Comparison of ENCODE assay signal across 14 cellular contexts in the genomic region with DNA sequence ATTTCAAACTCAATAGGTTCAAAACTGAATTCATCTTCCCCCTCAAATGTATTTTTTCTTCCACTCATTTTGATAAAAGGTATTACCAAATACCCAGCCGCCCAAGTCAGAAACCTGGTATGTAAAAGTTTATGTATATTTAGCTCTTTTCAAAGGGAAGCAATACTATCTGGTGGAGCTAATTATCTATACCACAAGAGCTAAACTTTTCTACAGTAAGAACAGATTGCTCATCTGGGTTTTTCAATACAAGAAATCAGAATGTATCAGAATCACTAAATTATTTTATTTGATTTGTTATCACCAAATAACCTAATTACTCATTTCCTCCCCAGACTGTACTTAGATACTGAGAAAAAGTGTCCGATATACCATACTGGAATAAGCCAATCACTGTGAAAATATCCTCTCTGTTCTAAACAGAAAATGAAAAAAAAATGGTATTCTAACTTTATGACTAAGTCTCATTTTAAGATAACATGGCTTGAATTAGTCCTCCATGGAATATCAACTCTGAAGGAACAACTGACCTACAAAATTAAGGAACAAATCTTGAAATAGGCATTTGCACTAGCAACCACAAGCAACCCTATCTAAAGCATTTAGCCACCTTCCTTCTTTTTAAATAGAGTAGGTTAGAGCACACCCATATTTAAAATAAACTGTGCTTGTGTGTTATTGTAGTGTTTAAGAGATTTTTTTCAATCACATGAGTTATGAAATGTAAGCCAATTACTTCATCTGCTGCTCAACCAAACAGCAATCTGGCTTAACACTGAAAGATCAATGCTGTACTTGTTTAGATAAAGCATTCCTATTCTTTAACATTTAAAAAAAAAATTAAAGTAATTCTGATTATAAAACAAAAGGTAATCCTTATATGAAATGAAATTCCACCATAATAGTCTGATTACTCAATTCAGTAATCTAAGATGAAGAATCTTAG.
"Had no signal": no experiment of that assay in that cellular context is flagged by ENCODE, and none has a peak within 500 bp of the region (broad histone marks: within the 10 kb centered on the region; RNA-seq: fewer than 3 reads in every experiment).

No MANE protein-coding gene starts in this region.

- H3K9me3 ChIP-seq: adrenal gland, testis, upper lobe of right lung had no signal

- DNase-seq: activated CD4-positive, alpha-beta T cell treated with anti-CD3 and anti-CD28 coated beads, Interleukin-2, amount 10 ng/mL, durations not matched to agents 7 days and 5 days; activated naive CD4-positive, alpha-beta T cell treated with Interleukin-2 at 50 U/mL for 16 hours; adrenal gland; left ventricle myocardium superior; nephron progenitor cell; stimulated activated CD4-positive, alpha-beta T cell treated with anti-CD3 and anti-CD28 coated beads, Interleukin-4, amount 100 ng/mL, for 1 hour; stimulated activated CD8-positive, alpha-beta memory T cell treated with anti-CD3 and anti-CD28 coated beads, Interleukin-4, amount 100 ng/mL, for 48 hours; stimulated activated naive CD8-positive, alpha-beta T cell treated with anti-CD3 and anti-CD28 coated beads, Interleukin-15, amount 100 ng/mL, for 72 hours; T-helper 17 cell; testis; upper lobe of right lung had no signal

- H2AFZ ChIP-seq: hepatocyte had no signal

- H3K9me3 Mint-ChIP-seq: activated CD4-positive, alpha-beta T cell treated with anti-CD3 and anti-CD28 coated beads, Interleukin-2, amount 10 ng/mL, durations not matched to agents 7 days and 5 days; nephron progenitor cell; stimulated activated naive CD8-positive, alpha-beta T cell treated with anti-CD3 and anti-CD28 coated beads, Interleukin-15, amount 100 ng/mL, for 72 hours; WTC11 had no signal

- H3K4me3 Mint-ChIP-seq: activated CD4-positive, alpha-beta T cell treated with anti-CD3 and anti-CD28 coated beads, Interleukin-2, amount 10 ng/mL, durations not matched to agents 7 days and 5 days; nephron progenitor cell; stimulated activated naive CD8-positive, alpha-beta T cell treated with anti-CD3 and anti-CD28 coated beads, Interleukin-15, amount 100 ng/mL, for 72 hours; T-helper 17 cell; WTC11 had no signal

- H3K27ac Mint-ChIP-seq: activated CD4-positive, alpha-beta T cell treated with anti-CD3 and anti-CD28 coated beads, Interleukin-2, amount 10 ng/mL, durations not matched to agents 7 days and 5 days; stimulated activated naive CD8-positive, alpha-beta T cell treated with anti-CD3 and anti-CD28 coated beads, Interleukin-15, amount 100 ng/mL, for 72 hours; T-helper 17 cell; WTC11 had no signal

- H3K27ac ChIP-seq: hepatocyte, testis, upper lobe of right lung had no signal

- H3K4me3 ChIP-seq: adrenal gland, hepatocyte, testis, upper lobe of right lung had no signal

- H3K27me3 ChIP-seq: adrenal gland, hepatocyte, testis, upper lobe of right lung had no signal

- H3K27me3 Mint-ChIP-seq: activated CD4-positive, alpha-beta T cell treated with anti-CD3 and anti-CD28 coated beads, Interleukin-2, amount 10 ng/mL, durations not matched to agents 7 days and 5 days; stimulated activated naive CD8-positive, alpha-beta T cell treated with anti-CD3 and anti-CD28 coated beads, Interleukin-15, amount 100 ng/mL, for 72 hours; T-helper 17 cell had no signal

- H3K4me1 ChIP-seq: testis, upper lobe of right lung had no signal

- ATAC-seq: left ventricle myocardium superior; SK-N-SH treated with all-trans-retinoic acid at 6 μM for 48 hours; stimulated activated naive CD8-positive, alpha-beta T cell treated with anti-CD3 and anti-CD28 coated beads, Interleukin-15, amount 100 ng/mL, for 72 hours; T-helper 17 cell; upper lobe of right lung; WTC11 had no signal

- H3K4me1 Mint-ChIP-seq: activated CD4-positive, alpha-beta T cell treated with anti-CD3 and anti-CD28 coated beads, Interleukin-2, amount 10 ng/mL, durations not matched to agents 7 days and 5 days; nephron progenitor cell; stimulated activated naive CD8-positive, alpha-beta T cell treated with anti-CD3 and anti-CD28 coated beads, Interleukin-15, amount 100 ng/mL, for 72 hours; WTC11 had no signal

- H3K4me2 ChIP-seq: hepatocyte had no signal
